Comparison of ENCODE assay signal across 10 cellular contexts in genomic region chr21:44083631-44084291, GRCh38. TPM values are rescaled to one million over a fixed set of nuclear protein-coding genes. Genes with fewer than 3 reads are reported as not detected.
DNase-seq lines count a peak whose midpoint lies in the region; FAIRE-seq and TF ChIP-seq lines count a peak whose summit lies in the region.
"Had no signal": no experiment of that assay in that cellular context is flagged by ENCODE, and none has a peak within 500 bp of the region (broad histone marks: within the 10 kb centered on the region; RNA-seq: fewer than 3 reads in every experiment).

No MANE protein-coding gene starts in this region.

- no peak overlapping the region for H3K56ac ChIP-seq in mesendoderm (ENCODE audit: low read length)

- no peak overlapping the region for H4K8ac ChIP-seq in mesendoderm (ENCODE audit: low read depth, low read length)

- no peaks in the 10 kb centered on the region for H3K79me1 ChIP-seq in mesendoderm (ENCODE audit: low read length)

- no peak overlapping the region for H2BK120ac ChIP-seq in mesendoderm (ENCODE audit: low read depth, low read length)

- no peak overlapping the region for H2AK5ac ChIP-seq in mesendoderm (ENCODE audit: low read length)

- H3K4me3 ChIP-seq in AG04450 (ENCODE audit: low read depth, low read length): no peak overlapping the region
- no peak overlapping the region for H3K4me3 ChIP-seq in skin epidermis
- no peak overlapping the region for H3K4me3 ChIP-seq in mesendoderm (ENCODE audit: low read length)

- no peak for FAIRE-seq in H54 (lab: Jason Lieb, UNC)

- TF ChIP-seq POLR2A in H54 (IDR thresholded peaks at IDR 0.05; ENCODE audit: low read depth, low read length): no peak

- H3K27me3 ChIP-seq in AG04450 (ENCODE audit: control insufficient read depth, insufficient read depth, low read length) (no peaks in the 10 kb centered on the region), mesendoderm (ENCODE audit: insufficient read depth, low read length, poor library complexity) (no peaks in the 10 kb centered on the region)

- H3K4me1 ChIP-seq in mesendoderm (ENCODE audit: control insufficient read depth, low read depth, low read length): no peaks in the 10 kb centered on the region

- no peak overlapping the region for H3K9ac ChIP-seq in mesendoderm (ENCODE audit: low read length)

- no peak overlapping the region for H2BK5ac ChIP-seq in mesendoderm (ENCODE audit: low read length)

- H3K9me3 ChIP-seq in AG04450 (ENCODE audit: control insufficient read depth, insufficient read depth, low read length): no peaks in the 10 kb centered on the region

- TF ChIP-seq CTCF in AG04450 (IDR thresholded peaks at IDR 0.05; ENCODE audit: low read depth, low read length): no peak

- DNase-seq in AG04450 (ENCODE audit: low read depth, low spot score) (no peak), dermis blood vessel endothelial cell (peak; percentile 81), DMS79 (lab: John Stamatoyannopoulos, UW) (no peak), H54 (ENCODE audit: insufficient read length, low spot score) (no peak), mesendoderm (no peak), midbrain (lab: John Stamatoyannopoulos, UW) (no peak)
- peak; percentile 42 to 61 for DNase-seq in activated CD8-positive, alpha-beta memory T cell treated with anti-CD3 and anti-CD28 coated beads for 1 hour (ENCODE audit: extremely low read depth in 1 of 2, low read depth in 1 of 2)
- DNase-seq: left cardiac atrium, NCI-H82 had no signal

- no peaks in the 10 kb centered on the region for H3K79me2 ChIP-seq in mesendoderm (ENCODE audit: control insufficient read depth, insufficient read depth, low read length)

- CTCF ChIA-PET in AG04450 (lab: Charles Lee): interaction anchor here (0.7 kb wide), 1 partner anchor 20 kb away, joined by 3 read pairs; no protein-coding TSS in a partner anchor

- H3K23ac ChIP-seq in mesendoderm (ENCODE audit: low read length): no peak overlapping the region

- peak overlapping the region; percentile 21 for H3K27ac ChIP-seq in AG04450 (ENCODE audit: low read depth, low read length)
- H3K27ac ChIP-seq in skin epidermis: peak overlapping the region in 20 of 21 experiments; percentile 37 to 94 (median 73)
- no peak overlapping the region for H3K27ac ChIP-seq in mesendoderm (ENCODE audit: low read depth, low read length)

- H4K5ac ChIP-seq in mesendoderm (ENCODE audit: low read length): no peak overlapping the region

- H3K18ac ChIP-seq in mesendoderm (ENCODE audit: low read length): no peak overlapping the region

- H3K4ac ChIP-seq in mesendoderm (ENCODE audit: low read depth, low read length): no peak overlapping the region

- H3K4me2 ChIP-seq in mesendoderm (ENCODE audit: low read length): no peak overlapping the region

- WGBS in mesendoderm (ENCODE audit: extremely low coverage, insufficient coverage, low lambda C conversion rate): no CpG with 5 or more reads among the region's 16 CpGs

- H3K36me3 ChIP-seq in mesendoderm (ENCODE audit: control insufficient read depth, insufficient read depth, low read length): peaks cover 5% of the 10 kb centered on the region

- H2BK15ac ChIP-seq in mesendoderm (replicated peaks; ENCODE audit: low read depth): no peak overlapping the region

- POLR2A ChIA-PET in AG04450 (lab: Yijun Ruan, JAX): interaction anchor here (0.5 kb wide), 1 partner anchor 99 kb away, joined by 7 read pairs; no protein-coding TSS in a partner anchor

RNA-seq across cellular contexts. Expression of gene PWP2, which starts 23.4 kb away (rescaled TPM):
- polyA plus RNA-seq in AG04450 (2011; rRNA removed): 12.1 and 12.9 TPM in 2 replicates
- 15.0 and 28.4 TPM in 2 replicates for polyA minus RNA-seq in AG04450 (2011; rRNA and poly(A)+ RNA removed)
- total RNA-seq in dermis blood vessel endothelial cell: 8.2 and 39.1 TPM in 2 replicates
- polyA plus RNA-seq in mesendoderm (2013, experiment 1 of 2): 0.51 TPM
- polyA plus RNA-seq in mesendoderm (2013, experiment 2 of 2): 0.66 TPM

RNA-seq across cellular contexts. Expression of gene GATD3, which starts 49.7 kb away (rescaled TPM):
- 52.6 and 54.0 TPM in 2 replicates for polyA plus RNA-seq in AG04450 (2011; rRNA removed)
- polyA minus RNA-seq in AG04450 (2011; rRNA and poly(A)+ RNA removed): 22.3 and 22.5 TPM in 2 replicates
- 6.0 and 58.4 TPM in 2 replicates for total RNA-seq in dermis blood vessel endothelial cell
- 8.9 TPM for polyA plus RNA-seq in mesendoderm (2013, experiment 1 of 2)
- 8.4 TPM for polyA plus RNA-seq in mesendoderm (2013, experiment 2 of 2)

Comparison
In these comparisons a context has a peak if more than half of its experiments do, and no peak if none do; other contexts are left out.
1. DNase-seq: peak in activated CD8-positive, alpha-beta memory T cell treated with anti-CD3 and anti-CD28 coated beads for 1 hour (2 of 2) and dermis blood vessel endothelial cell (single experiment); none in AG04450 (single experiment), DMS79 (single experiment), H54 (single experiment), mesendoderm (single experiment) and midbrain (single experiment).